12 cellular contexts compared by ENCODE assay signal in the genomic region with DNA sequence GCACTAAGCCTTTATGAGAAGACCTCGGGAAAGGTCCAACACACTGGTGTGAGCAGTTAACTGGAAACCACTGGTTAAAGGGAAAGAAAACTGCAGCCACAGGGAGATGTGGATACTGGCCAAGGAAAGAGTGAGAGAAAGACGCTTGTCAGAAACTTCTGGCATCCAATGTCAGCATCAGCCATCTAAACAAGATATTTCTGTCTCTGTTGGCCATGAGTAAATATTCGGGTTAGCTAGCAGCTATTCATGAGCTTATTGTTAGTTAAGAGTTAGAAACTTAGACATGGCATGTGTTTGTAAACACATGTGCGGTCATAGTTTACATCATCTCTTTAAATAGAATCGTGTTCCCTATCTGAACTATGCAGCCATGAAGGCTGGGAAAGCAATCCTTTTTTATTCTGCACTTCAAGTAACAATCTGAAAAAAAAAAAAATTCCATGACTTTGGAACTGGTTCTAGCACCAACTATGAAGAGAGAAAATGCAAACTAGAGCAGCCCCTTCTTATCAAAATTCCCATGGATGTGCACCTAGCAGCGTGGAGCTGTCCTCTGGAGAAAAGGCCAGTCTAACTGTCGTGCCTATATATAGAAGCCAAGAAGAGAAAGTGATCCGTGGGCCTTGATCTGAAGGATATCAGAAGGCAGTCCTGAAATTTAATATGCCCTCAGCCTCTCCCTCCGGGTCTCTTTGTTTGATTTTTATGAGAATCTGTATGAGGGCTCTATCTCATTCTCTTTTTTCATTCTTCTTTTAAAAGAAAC.
DNase-seq lines count a peak whose midpoint lies in the region; ATAC-seq and TF ChIP-seq lines count a peak whose summit lies in the region.
"Had no signal": no experiment of that assay in that cellular context is flagged by ENCODE, and none has a peak within 500 bp of the region (broad histone marks: within the 10 kb centered on the region; RNA-seq: fewer than 3 reads in every experiment).

No MANE protein-coding gene starts in this region.

- H3K27me3 Mint-ChIP-seq in osteocyte (ENCODE audit: unreplicated experiment) (peaks cover 10% of the 10 kb centered on the region), Caco-2 (ENCODE audit: insufficient read depth, unreplicated experiment) (no peaks in the 10 kb centered on the region)

- H3K4me1 ChIP-seq in right atrium auricular region (peaks cover 0 to 20% of the 10 kb centered on the region in 2 donors), gastrocnemius medialis (peaks cover 15 to 20% of the 10 kb centered on the region in 2 donors), Caco-2 (peaks cover 29% of the 10 kb centered on the region)

- ATAC-seq in gastrocnemius medialis (peak; percentile 93 to 95), GM19023 (IDR thresholded peaks at IDR 0.05; ENCODE audit: unreplicated experiment) (no peak), GM21576 (IDR thresholded peaks at IDR 0.05; ENCODE audit: unreplicated experiment) (no peak)
- ATAC-seq: CD8-positive, alpha-beta T cell; K562 had no signal

- no peak overlapping the region for H3K4me3 Mint-ChIP-seq in osteocyte (ENCODE audit: unreplicated experiment)
- no peak overlapping the region for H3K4me3 Mint-ChIP-seq in Caco-2 (ENCODE audit: unreplicated experiment)
- H3K4me3 Mint-ChIP-seq: CD8-positive, alpha-beta T cell had no signal

- in situ Hi-C loops in gastrocnemius medialis (cut with MboI; ENCODE audit: low sequenced_read_pairs in 4 of 4), result no loop called here

- no peaks in the 10 kb centered on the region for H3K9me3 ChIP-seq in right atrium auricular region
- no peaks in the 10 kb centered on the region for H3K9me3 ChIP-seq in gastrocnemius medialis
- 0 out of 2 replicates have a peak, but pooled peaks cover 3% of the 10 kb centered on the region for H3K9me3 ChIP-seq in Caco-2

- BruUV-seq in Caco-2 (replicated peaks; lab: Mats Ljungman, UMichigan), result no TSS peak

- CTCF ChIA-PET in Caco-2 (lab: Charles Lee), result no interaction called here

- no peaks in the 10 kb centered on the region for H3K4me1 Mint-ChIP-seq in osteocyte (ENCODE audit: unreplicated experiment)
- H3K4me1 Mint-ChIP-seq in Caco-2 (ENCODE audit: low read depth, unreplicated experiment), result peaks cover 34% of the 10 kb centered on the region

- H3K4me3 ChIP-seq in right atrium auricular region (peak overlapping the region in 1 of 2 donors; percentile 2), gastrocnemius medialis (peak overlapping the region; percentile 4 to 34 (median 20)), Caco-2 (ENCODE audit: low read depth, low read length) (no peak overlapping the region)
- H3K4me3 ChIP-seq: K562 had no signal

- H3K27ac ChIP-seq in caudate nucleus (ENCODE audit: low read depth, low read length), result peak overlapping the region; percentile 55
- H3K27ac ChIP-seq in right atrium auricular region, result peak overlapping the region; percentile 69 to 87
- peak overlapping the region; percentile 80 to 83 (median 82) for H3K27ac ChIP-seq in gastrocnemius medialis

- TF ChIP-seq CTCF in right atrium auricular region (IDR thresholded peaks at IDR 0.05) (no peak), gastrocnemius medialis (IDR thresholded peaks at IDR 0.05 in 4 of 5, conservative IDR thresholded peaks at IDR 0.05 in 1 of 5) (no peak), osteocyte (IDR thresholded peaks at IDR 0.05) (no peak), Caco-2 (IDR thresholded peaks at IDR 0.05; ENCODE audit: insufficient read depth in 1 of 2, low read depth in 1 of 2, low read length in 1 of 2, severe bottlenecking in 1 of 2, unreplicated experiment in 1 of 2) (no peak)

- H3K36me3 Mint-ChIP-seq in osteocyte (ENCODE audit: unreplicated experiment), result no peaks in the 10 kb centered on the region
- H3K36me3 Mint-ChIP-seq in Caco-2 (ENCODE audit: insufficient read depth, unreplicated experiment), result peaks cover 14% of the 10 kb centered on the region
- H3K36me3 Mint-ChIP-seq: CD8-positive, alpha-beta T cell had no signal

- H3K36me3 ChIP-seq in right atrium auricular region (no peaks in the 10 kb centered on the region), gastrocnemius medialis (no peaks in the 10 kb centered on the region), Caco-2 (ENCODE audit: control insufficient read depth, insufficient read depth, low read length) (no peaks in the 10 kb centered on the region; the same call in 1 of the 2 replicates)

- H3K9me3 Mint-ChIP-seq in osteocyte (ENCODE audit: unreplicated experiment) (no peaks in the 10 kb centered on the region), Caco-2 (ENCODE audit: unreplicated experiment) (peaks cover 25% of the 10 kb centered on the region)

- H3K27me3 ChIP-seq in right atrium auricular region, result no peaks in the 10 kb centered on the region
- no peaks in the 10 kb centered on the region for H3K27me3 ChIP-seq in gastrocnemius medialis
- H3K27me3 ChIP-seq in Caco-2 (replicated peaks; ENCODE audit: control insufficient read depth, insufficient read depth, low read length), result no peaks in the 10 kb centered on the region

- H3K27ac Mint-ChIP-seq in osteocyte (ENCODE audit: unreplicated experiment) (no peak overlapping the region), Caco-2 (ENCODE audit: unreplicated experiment) (no peak overlapping the region)
- H3K27ac Mint-ChIP-seq: CD8-positive, alpha-beta T cell had no signal

- peak; percentile 86 for DNase-seq in H4 (ENCODE audit: low spot score)
- peak in 3 of 61 donors; percentile 3 to 5 (median 4) for DNase-seq in caudate nucleus (lab: John Stamatoyannopoulos, UW)
- no peak for DNase-seq in right atrium auricular region (ENCODE audit: low spot score)
- no peak for DNase-seq in gastrocnemius medialis
- no peak for DNase-seq in osteocyte (ENCODE audit: extremely low spot score, unreplicated experiment)
- DNase-seq in Caco-2, result no peak
- DNase-seq: activated CD8-positive, alpha-beta memory T cell treated with anti-CD3 and anti-CD28 coated beads for 24 hours; CD8-positive, alpha-beta T cell; central memory CD4-positive, alpha-beta T cell had no signal

- POLR2A ChIA-PET in Caco-2 (lab: Charles Lee), result interaction anchor here (1.0 kb wide), 1 partner anchor 8 kb away, joined by 3 read pairs; no protein-coding TSS in a partner anchor

- intact Hi-C loops in gastrocnemius medialis (cut with DNase I; ENCODE audit: low total_unique reads) (loop anchor here (2.0 kb wide), 2 partner anchors 38 to 138 kb away; partner anchors contain the start of gene MAP4K4), Caco-2 (cut with micrococcal nuclease; ENCODE audit: unreplicated experiment) (no loop called here)

- no peak for TF ChIP-seq POLR2A in gastrocnemius medialis (IDR thresholded peaks at IDR 0.05)

Comparison
In these comparisons a context has a peak if more than half of its experiments do, and no peak if none do; other contexts are left out.
1. ATAC-seq: peak in gastrocnemius medialis (2 of 2); none in GM19023 (single experiment) and GM21576 (single experiment).
2. Peak in every context shown above with its lines, with median percentiles within 50 percentile points of each other: H3K27ac ChIP-seq.